1 cellular context compared by ENCODE assay signal in the genomic region with DNA sequence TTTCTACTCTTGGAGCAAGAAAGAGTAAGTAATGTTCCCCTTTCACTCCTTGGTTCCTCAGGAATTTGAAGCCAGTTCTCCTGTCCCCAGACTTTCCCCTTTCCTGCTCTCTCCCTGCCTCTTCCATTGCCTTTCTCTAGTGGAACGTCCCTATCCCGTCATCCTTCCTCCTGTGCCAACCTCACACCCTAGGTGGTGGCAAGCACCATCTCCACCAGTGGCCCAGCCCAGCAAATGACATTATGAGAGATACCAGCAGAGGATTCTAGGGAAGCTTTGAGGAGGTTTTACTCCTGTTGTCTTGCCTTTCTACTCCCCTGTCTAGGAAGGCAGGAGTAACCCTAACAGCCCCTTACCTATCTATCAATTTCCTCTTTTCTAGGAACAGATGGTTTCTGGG.
TF ChIP-seq lines count a peak whose summit lies in the region.

No MANE protein-coding gene starts in this region.

TF ChIP-seq in IMR-90, 13 proteins besides CTCF, POLR2A, EP300 and RAD21:
- TF ChIP-seq SMC3 (IDR thresholded peaks at IDR 0.05; ENCODE audit: low read depth, low read length) (no peak), MAZ (IDR thresholded peaks at IDR 0.05; ENCODE audit: borderline replicate concordance, low read depth, low read length) (no peak), CEBPB (IDR thresholded peaks at IDR 0.05; ENCODE audit: low read depth, low read length) (no peak), NFE2L2 (IDR thresholded peaks at IDR 0.05; ENCODE audit: low read depth, low read length) (no peak), MAFK (IDR thresholded peaks at IDR 0.05; ENCODE audit: low read depth, low read length) (no peak), RCOR1 (IDR thresholded peaks at IDR 0.05; ENCODE audit: insufficient replicate concordance, low read length) (no peak), CHD1 (IDR thresholded peaks at IDR 0.05; ENCODE audit: low read depth, low read length) (no peak), USF2 (IDR thresholded peaks at IDR 0.05; ENCODE audit: low read depth, low read length) (no peak), MXI1 (IDR thresholded peaks at IDR 0.05; ENCODE audit: borderline replicate concordance, low read depth, low read length) (no peak), FOS (IDR thresholded peaks at IDR 0.05; ENCODE audit: low read depth, low read length) (no peak), ELK1 (IDR thresholded peaks at IDR 0.05; ENCODE audit: borderline replicate concordance, low read depth, low read length) (no peak)
